Comparison of ENCODE assay signal across 18 cellular contexts in genomic region chr22:24566899-24567511, GRCh38. TPM values are rescaled to one million over a fixed set of nuclear protein-coding genes. Genes with fewer than 3 reads are reported as not detected.
DNase-seq lines count a peak whose midpoint lies in the region; ATAC-seq and TF ChIP-seq lines count a peak whose summit lies in the region.
"Had no signal": no experiment of that assay in that cellular context is flagged by ENCODE, and none has a peak within 500 bp of the region (broad histone marks: within the 10 kb centered on the region; RNA-seq: fewer than 3 reads in every experiment).

No MANE protein-coding gene starts in this region.

- WGBS in GM23248 (ENCODE audit: low coverage in 1 of 2, low lambda C conversion rate in 2 of 2, missing lambda C conversion rate in 2 of 2), 2 experiments, result 66 to 69% methylated on average over 8 of the region's 8 CpGs

- H3K4me3 ChIP-seq in GM23248 (no peak overlapping the region), fibroblast of mammary gland (ENCODE audit: control insufficient read depth, low read depth, low read length) (no peak overlapping the region), gastrocnemius medialis (no peak overlapping the region)

- POLR2A ChIA-PET in activated CD8-positive, alpha-beta T cell treated with anti-CD3 and anti-CD28 coated beads for 36 hours (lab: Charles Lee), result interaction anchor here (0.6 to 1.8 kb wide), 3 partner anchors 11 to 13 kb away, joined by 3 to 6 read pairs (median 5); partner anchors contain the start of gene SNRPD3
- POLR2A ChIA-PET in activated CD8-positive, alpha-beta T cell treated with anti-CD3 and anti-CD28 coated beads, Interleukin-2, amount 10 ng/mL, durations not matched to agents 7 days and 5 days (lab: Charles Lee), result no interaction called here

- H4K20me1 ChIP-seq in GM23248 (ENCODE audit: insufficient read depth), result 0 out of 2 replicates have a peak, but pooled peaks cover 9% of the 10 kb centered on the region

- no peak overlapping the region for H2AFZ ChIP-seq in GM23248

- DNase-seq in activated CD8-positive, alpha-beta T cell treated with anti-CD3 and anti-CD28 coated beads for 36 hours, result no peak
- no peak for DNase-seq in activated CD8-positive, alpha-beta T cell treated with anti-CD3 and anti-CD28 coated beads, Interleukin-2, amount 10 ng/mL, durations not matched to agents 7 days and 5 days
- DNase-seq in GM23248 (peak; percentile 15), fibroblast of mammary gland (ENCODE audit: low read depth) (peak; percentile 23), gastrocnemius medialis (no peak), LoVo (ENCODE audit: low spot score) (no peak)
- DNase-seq in stimulated activated CD4-positive, alpha-beta T cell treated with anti-CD3 and anti-CD28 coated beads, Interleukin-15, amount 100 ng/mL, for 24 hours, result no peak
- DNase-seq: ACHN; activated CD4-positive, CD25-positive, alpha-beta regulatory T cell; H9; NCI-H1436 treated with DMSO at 0.1 percent for 48 hours; NCI-H446; stimulated activated naive CD4-positive, alpha-beta T cell treated with Interleukin-2 at 50 U/mL for 16 hours; T-helper 17 cell had no signal

- H3K27ac Mint-ChIP-seq in activated CD8-positive, alpha-beta T cell treated with anti-CD3 and anti-CD28 coated beads for 36 hours, result peak overlapping the region; percentile 30
- H3K27ac Mint-ChIP-seq in activated CD8-positive, alpha-beta T cell treated with anti-CD3 and anti-CD28 coated beads, Interleukin-2, amount 10 ng/mL, durations not matched to agents 7 days and 5 days, result no peak overlapping the region
- H3K27ac Mint-ChIP-seq: dendritic cell treated with granulocyte-macrophage colony-stimulating factor and Interleukin-4, amounts not matched to agents 40 ng/mL and 50 ng/mL, for 4 days; T-helper 17 cell had no signal

- no peaks in the 10 kb centered on the region for H3K9me3 Mint-ChIP-seq in activated CD8-positive, alpha-beta T cell treated with anti-CD3 and anti-CD28 coated beads for 36 hours
- no peaks in the 10 kb centered on the region for H3K9me3 Mint-ChIP-seq in activated CD8-positive, alpha-beta T cell treated with anti-CD3 and anti-CD28 coated beads, Interleukin-2, amount 10 ng/mL, durations not matched to agents 7 days and 5 days (ENCODE audit: insufficient read depth)
- H3K9me3 Mint-ChIP-seq: dendritic cell treated with granulocyte-macrophage colony-stimulating factor and Interleukin-4, amounts not matched to agents 40 ng/mL and 50 ng/mL, for 4 days; H9 had no signal

- H3K36me3 ChIP-seq in GM23248 (ENCODE audit: low read depth), result peaks cover 15% of the 10 kb centered on the region; the same call in 1 of the 2 replicates
- H3K36me3 ChIP-seq in gastrocnemius medialis, result peaks cover 0 to 31% of the 10 kb centered on the region in 2 donors

- peaks cover 84% of the 10 kb centered on the region for H3K79me2 ChIP-seq in GM23248 (ENCODE audit: insufficient read depth)

- CTCF ChIA-PET in activated CD8-positive, alpha-beta T cell treated with anti-CD3 and anti-CD28 coated beads for 36 hours (lab: Charles Lee), result no interaction called here
- CTCF ChIA-PET in activated CD8-positive, alpha-beta T cell treated with anti-CD3 and anti-CD28 coated beads, Interleukin-2, amount 10 ng/mL, durations not matched to agents 7 days and 5 days (lab: Charles Lee), result interaction anchor here (1.0 kb wide), 1 partner anchor 10 kb away, joined by 3 read pairs; no protein-coding TSS in a partner anchor

- no peak overlapping the region for H3K4me3 Mint-ChIP-seq in activated CD8-positive, alpha-beta T cell treated with anti-CD3 and anti-CD28 coated beads for 36 hours
- H3K4me3 Mint-ChIP-seq in activated CD8-positive, alpha-beta T cell treated with anti-CD3 and anti-CD28 coated beads, Interleukin-2, amount 10 ng/mL, durations not matched to agents 7 days and 5 days, result no peak overlapping the region
- H3K4me3 Mint-ChIP-seq: dendritic cell treated with granulocyte-macrophage colony-stimulating factor and Interleukin-4, amounts not matched to agents 40 ng/mL and 50 ng/mL, for 4 days; H9; T-helper 17 cell had no signal

- TF ChIP-seq POLR2A in gastrocnemius medialis (IDR thresholded peaks at IDR 0.05), result no peak

- no peak overlapping the region for H3K4me2 ChIP-seq in GM23248 (ENCODE audit: unreplicated experiment)

- in situ Hi-C loops in GM23248 (cut with MboI) (no loop called here), gastrocnemius medialis (cut with MboI; ENCODE audit: low sequenced_read_pairs in 4 of 4) (no loop called here)

- H3K9me2 ChIP-seq in GM23248 (ENCODE audit: insufficient read depth), result no peaks in the 10 kb centered on the region

- H3K27ac ChIP-seq in GM23248 (no peak overlapping the region), gastrocnemius medialis (peak overlapping the region; percentile 26 to 87 (median 52))
- H3K27ac ChIP-seq: epithelial cell of prostate had no signal

- peaks cover 36% of the 10 kb centered on the region for H3K4me1 Mint-ChIP-seq in activated CD8-positive, alpha-beta T cell treated with anti-CD3 and anti-CD28 coated beads for 36 hours (ENCODE audit: low read depth)
- H3K4me1 Mint-ChIP-seq in activated CD8-positive, alpha-beta T cell treated with anti-CD3 and anti-CD28 coated beads, Interleukin-2, amount 10 ng/mL, durations not matched to agents 7 days and 5 days (ENCODE audit: low read depth), result peaks cover 24% of the 10 kb centered on the region
- H3K4me1 Mint-ChIP-seq: H9 had no signal

- H3K4me1 ChIP-seq in GM23248 (ENCODE audit: insufficient read depth), result no peaks in the 10 kb centered on the region
- peaks cover 44 to 56% of the 10 kb centered on the region in 2 donors for H3K4me1 ChIP-seq in gastrocnemius medialis

- peaks cover 43% of the 10 kb centered on the region for H3K36me3 Mint-ChIP-seq in activated CD8-positive, alpha-beta T cell treated with anti-CD3 and anti-CD28 coated beads for 36 hours (ENCODE audit: low read depth)
- H3K36me3 Mint-ChIP-seq in activated CD8-positive, alpha-beta T cell treated with anti-CD3 and anti-CD28 coated beads, Interleukin-2, amount 10 ng/mL, durations not matched to agents 7 days and 5 days (ENCODE audit: low read depth), result peaks cover 55% of the 10 kb centered on the region

- H3K9ac ChIP-seq in GM23248, result no peak overlapping the region

- H3F3A ChIP-seq in GM23248 (ENCODE audit: insufficient read depth), result peaks cover 4% of the 10 kb centered on the region; the same call in 1 of the 2 replicates

- H3K27me3 ChIP-seq in GM23248 (replicated peaks; ENCODE audit: insufficient read depth), result no peaks in the 10 kb centered on the region
- no peaks in the 10 kb centered on the region for H3K27me3 ChIP-seq in gastrocnemius medialis

- H3K9me3 ChIP-seq in GM23248 (ENCODE audit: low read depth), result no peaks in the 10 kb centered on the region
- H3K9me3 ChIP-seq in gastrocnemius medialis, result no peaks in the 10 kb centered on the region

- intact Hi-C loops in activated CD8-positive, alpha-beta T cell treated with anti-CD3 and anti-CD28 coated beads for 36 hours (cut with micrococcal nuclease), result no loop called here
- intact Hi-C loops in gastrocnemius medialis (cut with DNase I; ENCODE audit: low total_unique reads), result no loop called here

- TF ChIP-seq CTCF in activated CD8-positive, alpha-beta T cell treated with anti-CD3 and anti-CD28 coated beads for 36 hours (IDR thresholded peaks at IDR 0.05), result no peak
- TF ChIP-seq CTCF in fibroblast of mammary gland (conservative IDR thresholded peaks at IDR 0.05; ENCODE audit: control insufficient read depth, insufficient read depth, low read depth, low read length), result no peak
- no peak for TF ChIP-seq CTCF in gastrocnemius medialis (IDR thresholded peaks at IDR 0.05 in 4 of 5, conservative IDR thresholded peaks at IDR 0.05 in 1 of 5)

- ATAC-seq in activated CD8-positive, alpha-beta T cell treated with anti-CD3 and anti-CD28 coated beads for 36 hours, result no peak
- ATAC-seq in activated CD8-positive, alpha-beta T cell treated with anti-CD3 and anti-CD28 coated beads, Interleukin-2, amount 10 ng/mL, durations not matched to agents 7 days and 5 days, result no peak
- ATAC-seq in gastrocnemius medialis, result no peak
- no peak for ATAC-seq in GM21619 (IDR thresholded peaks at IDR 0.05; ENCODE audit: unreplicated experiment)
- ATAC-seq: T-helper 17 cell had no signal

- no peaks in the 10 kb centered on the region for H3K27me3 Mint-ChIP-seq in activated CD8-positive, alpha-beta T cell treated with anti-CD3 and anti-CD28 coated beads for 36 hours
- H3K27me3 Mint-ChIP-seq in activated CD8-positive, alpha-beta T cell treated with anti-CD3 and anti-CD28 coated beads, Interleukin-2, amount 10 ng/mL, durations not matched to agents 7 days and 5 days (ENCODE audit: low read depth), result no peaks in the 10 kb centered on the region
- H3K27me3 Mint-ChIP-seq: dendritic cell treated with granulocyte-macrophage colony-stimulating factor and Interleukin-4, amounts not matched to agents 40 ng/mL and 50 ng/mL, for 4 days; T-helper 17 cell had no signal

RNA-seq across cellular contexts. Expression of gene SNRPD3, which starts 11.2 kb away (rescaled TPM):
- total RNA-seq in activated CD8-positive, alpha-beta T cell treated with anti-CD3 and anti-CD28 coated beads for 36 hours, result 100 to 1,000 TPM; 153 to 165 TPM
- total RNA-seq in activated CD8-positive, alpha-beta T cell treated with anti-CD3 and anti-CD28 coated beads, Interleukin-2, amount 10 ng/mL, durations not matched to agents 7 days and 5 days, result 100 to 1,000 TPM; 136 to 144 TPM
- 79.4 and 106 TPM in 2 replicates for total RNA-seq in GM23248 (2014; rRNA removed; shearing (Covaris generic))
- polyA plus RNA-seq in GM23248 (2016; fragmentation: Nextera tagmentation; extraction: Ambion mirVana), result 108 and 109 TPM in 2 replicates
- 100 to 1,000 TPM; 119 to 166 (median 145) TPM for total RNA-seq in gastrocnemius medialis

RNA-seq across cellular contexts. Expression of gene GUCD1, which starts 12.1 kb away (rescaled TPM):
- total RNA-seq in activated CD8-positive, alpha-beta T cell treated with anti-CD3 and anti-CD28 coated beads for 36 hours, result 100 to 1,000 TPM in 1 of 2 experiments, 10 to 100 TPM in 1; 99.7 to 111 TPM
- 100 to 1,000 TPM; 129 to 133 TPM for total RNA-seq in activated CD8-positive, alpha-beta T cell treated with anti-CD3 and anti-CD28 coated beads, Interleukin-2, amount 10 ng/mL, durations not matched to agents 7 days and 5 days
- 92.4 and 125 TPM in 2 replicates for total RNA-seq in GM23248 (2014; rRNA removed; shearing (Covaris generic))
- 37.2 and 43.0 TPM in 2 replicates for polyA plus RNA-seq in GM23248 (2016; fragmentation: Nextera tagmentation; extraction: Ambion mirVana)
- 100 to 1,000 TPM; 215 to 315 (median 238) TPM for total RNA-seq in gastrocnemius medialis

RNA-seq across cellular contexts. Expression of gene LRRC75B, which starts 25.9 kb away (rescaled TPM):
- total RNA-seq in activated CD8-positive, alpha-beta T cell treated with anti-CD3 and anti-CD28 coated beads for 36 hours, result 1 to 10 TPM; 1.2 to 1.5 TPM
- total RNA-seq in activated CD8-positive, alpha-beta T cell treated with anti-CD3 and anti-CD28 coated beads, Interleukin-2, amount 10 ng/mL, durations not matched to agents 7 days and 5 days, result 1 to 10 TPM in 1 of 2 experiments, under 1 TPM in 1; 0.91 to 1.3 TPM
- total RNA-seq in GM23248 (2014; rRNA removed; shearing (Covaris generic)), result 7.8 and 16.3 TPM in 2 replicates
- 10.6 and 11.4 TPM in 2 replicates for polyA plus RNA-seq in GM23248 (2016; fragmentation: Nextera tagmentation; extraction: Ambion mirVana)
- total RNA-seq in gastrocnemius medialis, result 1 to 10 TPM; 1.9 to 3.4 (median 2.8) TPM
- total RNA-seq: OCI-LY7 had no signal

RNA-seq across cellular contexts. Expression of gene GGT1, which starts 36.0 kb away (rescaled TPM):
- 10 to 100 TPM; 15.6 to 17.8 TPM for total RNA-seq in activated CD8-positive, alpha-beta T cell treated with anti-CD3 and anti-CD28 coated beads for 36 hours
- total RNA-seq in activated CD8-positive, alpha-beta T cell treated with anti-CD3 and anti-CD28 coated beads, Interleukin-2, amount 10 ng/mL, durations not matched to agents 7 days and 5 days, result 10 to 100 TPM; 20.0 to 23.6 TPM
- total RNA-seq in GM23248 (2014; rRNA removed; shearing (Covaris generic)), result 2.1 and 5.3 TPM in 2 replicates
- polyA plus RNA-seq in GM23248 (2016; fragmentation: Nextera tagmentation; extraction: Ambion mirVana), result 0.14 and 0.60 TPM in 2 replicates
- total RNA-seq in gastrocnemius medialis, result 1 to 10 TPM in 2 of 4 donors, under 1 TPM in 2; 0.29 to 1.3 (median 0.94) TPM

Comparison
In these comparisons a context has a peak if more than half of its experiments do, and no peak if none do; other contexts are left out.
1. DNase-seq: peak in GM23248 (single experiment) and fibroblast of mammary gland (single experiment); none in activated CD8-positive, alpha-beta T cell treated with anti-CD3 and anti-CD28 coated beads for 36 hours (single experiment), activated CD8-positive, alpha-beta T cell treated with anti-CD3 and anti-CD28 coated beads, Interleukin-2, amount 10 ng/mL, durations not matched to agents 7 days and 5 days (single experiment), gastrocnemius medialis (0 of 2), LoVo (single experiment) and stimulated activated CD4-positive, alpha-beta T cell treated with anti-CD3 and anti-CD28 coated beads, Interleukin-15, amount 100 ng/mL, for 24 hours (single experiment).